Comparison of ENCODE assay signal across 27 cellular contexts in the genomic region with DNA sequence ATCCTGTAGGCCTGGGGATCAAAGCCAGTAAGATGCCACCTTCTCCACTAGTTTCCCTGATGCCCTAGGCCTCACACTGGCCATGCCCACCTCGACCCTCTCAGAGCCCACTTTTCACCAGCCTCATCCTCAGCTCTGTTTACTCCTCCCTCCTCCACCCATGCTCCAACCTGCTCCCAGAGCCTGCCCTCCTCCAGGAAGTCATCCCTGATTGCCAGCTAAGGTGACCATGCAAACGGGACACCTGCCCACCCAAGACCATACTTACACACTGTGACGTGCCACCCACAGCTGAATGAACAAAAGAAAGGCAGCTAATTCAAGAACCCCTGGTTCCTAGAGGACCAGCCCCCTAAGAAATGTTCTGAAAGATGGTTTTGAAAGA. TPM values are rescaled to one million over a fixed set of nuclear protein-coding genes. Genes with fewer than 3 reads are reported as not detected.
"Had no signal": no experiment of that assay in that cellular context is flagged by ENCODE, and none has a peak within 500 bp of the region (broad histone marks: within the 10 kb centered on the region; RNA-seq: fewer than 3 reads in every experiment).

No MANE protein-coding gene starts in this region.

- H3K27ac ChIP-seq: brain microvascular endothelial cell, colonic mucosa, psoas muscle, SK-N-MC, stomach had no signal

- H3K4me3 Mint-ChIP-seq: activated CD4-positive, alpha-beta memory T cell treated with anti-CD3 and anti-CD28 coated beads, Interleukin-2, amount 10 ng/mL, durations not matched to agents 7 days and 5 days; activated naive CD8-positive, alpha-beta T cell treated with anti-CD3 and anti-CD28 coated beads for 36 hours; WTC11 had no signal

- H3K27me3 Mint-ChIP-seq: activated CD4-positive, alpha-beta memory T cell treated with anti-CD3 and anti-CD28 coated beads, Interleukin-2, amount 10 ng/mL, durations not matched to agents 7 days and 5 days; activated naive CD8-positive, alpha-beta T cell treated with anti-CD3 and anti-CD28 coated beads for 36 hours had no signal

- FAIRE-seq: endometrium, frontal cortex, keratinocyte, small intestine had no signal

- H3K4me1 ChIP-seq: psoas muscle had no signal

- DNase-seq: activated CD4-positive, alpha-beta memory T cell treated with anti-CD3 and anti-CD28 coated beads, Interleukin-2, amount 10 ng/mL, durations not matched to agents 7 days and 5 days; activated CD4-positive, alpha-beta T cell treated with anti-CD3 and anti-CD28 coated beads for 4 hours; activated CD8-positive, alpha-beta memory T cell treated with anti-CD3 and anti-CD28 coated beads, Interleukin-2, amount 50 U/mL, for 48 hours; activated naive CD4-positive, alpha-beta T cell; activated naive CD8-positive, alpha-beta T cell treated with anti-CD3 and anti-CD28 coated beads for 36 hours; anterior cingulate cortex; brain microvascular endothelial cell; central memory CD4-positive, alpha-beta T cell; colonic mucosa; erythroblast; hypothalamus; midbrain; psoas muscle; stimulated activated CD4-positive, alpha-beta T cell treated with anti-CD3 and anti-CD28 coated beads, Interleukin-15, amount 100 ng/mL, for 24 hours; stimulated activated CD4-positive, alpha-beta T cell treated with anti-CD3 and anti-CD28 coated beads, Interleukin-2, amount 100 ng/mL, for 48 hours; trophoblast cell had no signal

- H3K27ac Mint-ChIP-seq: activated CD4-positive, alpha-beta memory T cell treated with anti-CD3 and anti-CD28 coated beads, Interleukin-2, amount 10 ng/mL, durations not matched to agents 7 days and 5 days; activated naive CD8-positive, alpha-beta T cell treated with anti-CD3 and anti-CD28 coated beads for 36 hours; WTC11 had no signal

- H3K4me3 ChIP-seq: colonic mucosa, psoas muscle, SK-N-MC, stomach had no signal

- ATAC-seq: left lobe of liver, psoas muscle, right cardiac atrium, WTC11 had no signal

- H3K27me3 ChIP-seq: brain microvascular endothelial cell, colonic mucosa, stomach had no signal

- H3K9me3 ChIP-seq: colonic mucosa, psoas muscle had no signal

RNA-seq across cellular contexts. Expression of a gene that starts 18.7 kb away (rescaled TPM):
- total RNA-seq: lung microvascular endothelial cell had no signal
- polyA plus RNA-seq: keratinocyte had no signal

RNA-seq across cellular contexts. Expression of a gene that starts 29.7 kb away (rescaled TPM):
- polyA plus RNA-seq: neural cell had no signal
